Comparison of ENCODE assay signal across 8 cellular contexts in the genomic region with DNA sequence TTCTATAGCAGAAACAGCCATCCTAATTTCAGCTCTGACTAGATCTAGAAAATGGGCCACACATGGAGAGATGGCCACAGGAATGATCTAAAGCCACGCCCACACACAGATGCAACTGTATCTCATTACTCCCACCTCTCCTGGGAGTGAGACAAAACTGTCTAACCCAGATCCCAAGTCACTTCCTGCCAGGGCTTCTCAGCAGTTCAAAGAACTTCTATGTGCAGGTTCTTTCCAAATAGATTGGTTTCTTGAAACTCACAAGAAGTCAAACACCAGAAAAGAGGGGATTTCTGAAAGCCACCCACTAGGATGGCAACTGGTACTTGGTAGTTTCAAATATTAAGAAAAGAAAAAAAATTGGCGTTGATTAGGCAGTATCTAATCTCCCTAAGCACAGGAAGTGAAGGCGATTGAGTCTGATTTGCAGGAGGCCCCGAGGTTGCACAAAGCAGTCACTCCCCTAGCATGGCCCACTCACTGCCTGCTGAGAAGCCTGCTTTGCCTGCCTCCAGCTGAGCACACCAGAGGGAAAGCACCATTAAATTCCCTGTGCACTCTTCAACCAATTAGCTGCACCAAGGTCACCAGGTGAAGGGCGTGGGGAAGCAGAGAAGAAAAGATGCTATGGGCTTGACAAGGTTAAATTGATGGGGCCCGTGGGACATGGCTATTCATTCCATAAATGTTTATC. TPM values are rescaled to one million over a fixed set of nuclear protein-coding genes. Genes with fewer than 3 reads are reported as not detected.
DNase-seq lines count a peak whose midpoint lies in the region; ATAC-seq and TF ChIP-seq lines count a peak whose summit lies in the region.

No MANE protein-coding gene starts in this region.

- intact Hi-C loops in MCF 10A (cut with micrococcal nuclease) (no loop called here), breast epithelium (cut with DNase I; ENCODE audit: low total_unique reads) (no loop called here)

- H3K4me1 Mint-ChIP-seq in MCF 10A (ENCODE audit: insufficient read depth, unreplicated experiment), result no peaks in the 10 kb centered on the region
- peaks cover 39 to 61% of the 10 kb centered on the region in 2 donors for H3K4me1 Mint-ChIP-seq in stimulated activated naive B cell treated with anti-CD40 and anti-IgM and Interleukin-4, amounts not matched to agents 10 μg/mL and 1 μg/mL and 100 μg/mL, for 72 hours

- POLR2A ChIA-PET in MCF 10A (lab: Yijun Ruan, JAX), result interaction anchor here (0.6 kb wide), 1 partner anchor 406 kb away, joined by 3 read pairs; no protein-coding TSS in a partner anchor
- POLR2A ChIA-PET in RWPE1 (lab: Yijun Ruan, JAX; ENCODE audit: low non-redundant PET), result no interaction called here

- ATAC-seq in HG02852 (IDR thresholded peaks at IDR 0.05; ENCODE audit: unreplicated experiment), result peak; percentile 95
- ATAC-seq in stimulated activated naive B cell treated with anti-CD40 and anti-IgM and Interleukin-4, amounts not matched to agents 10 μg/mL and 1 μg/mL and 100 μg/mL, for 72 hours (replicated peaks), result peak; percentile 91 to 92

- TF ChIP-seq CTCF in MCF 10A (IDR thresholded peaks at IDR 0.05; ENCODE audit: unreplicated experiment), result no peak
- no peak for TF ChIP-seq CTCF in breast epithelium (IDR thresholded peaks at IDR 0.05)
- no peak for TF ChIP-seq CTCF in RWPE1 (conservative IDR thresholded peaks at IDR 0.05; ENCODE audit: low read depth)

- no peaks in the 10 kb centered on the region for H3K4me1 ChIP-seq in breast epithelium

- no peak overlapping the region for H3K4me3 Mint-ChIP-seq in MCF 10A (ENCODE audit: unreplicated experiment)
- peak overlapping the region; percentile 10 to 51 for H3K4me3 Mint-ChIP-seq in stimulated activated naive B cell treated with anti-CD40 and anti-IgM and Interleukin-4, amounts not matched to agents 10 μg/mL and 1 μg/mL and 100 μg/mL, for 72 hours

- no TSS peak for BruUV-seq in MCF 10A (replicated peaks; lab: Mats Ljungman, UMichigan)

- no peaks in the 10 kb centered on the region for H3K36me3 ChIP-seq in breast epithelium

- CTCF ChIA-PET in MCF 10A (lab: Yijun Ruan, JAX) (interaction anchor here (0.5 to 0.7 kb wide), 3 partner anchors 16 to 200 kb away, joined by 3 to 4 read pairs (median 3); no protein-coding TSS in a partner anchor), RWPE1 (lab: Yijun Ruan, JAX) (interaction anchor here (2.0 kb wide), 1 partner anchor 192 kb away, joined by 5 read pairs; no protein-coding TSS in a partner anchor)

- no peaks in the 10 kb centered on the region for H3K27me3 ChIP-seq in breast epithelium

- no peak overlapping the region for H3K27ac Mint-ChIP-seq in MCF 10A (ENCODE audit: low read depth, unreplicated experiment)
- H3K27ac Mint-ChIP-seq in stimulated activated naive B cell treated with anti-CD40 and anti-IgM and Interleukin-4, amounts not matched to agents 10 μg/mL and 1 μg/mL and 100 μg/mL, for 72 hours, result peak overlapping the region; percentile 88

- peaks cover 6% of the 10 kb centered on the region for H3K36me3 Mint-ChIP-seq in MCF 10A (ENCODE audit: insufficient read depth, unreplicated experiment)
- H3K36me3 Mint-ChIP-seq in stimulated activated naive B cell treated with anti-CD40 and anti-IgM and Interleukin-4, amounts not matched to agents 10 μg/mL and 1 μg/mL and 100 μg/mL, for 72 hours, result peaks cover 15 to 18% of the 10 kb centered on the region in 2 donors

- no peak overlapping the region for H3K4me3 ChIP-seq in breast epithelium

- H3K27ac ChIP-seq in breast epithelium (no peak overlapping the region), RWPE1 (no peak overlapping the region)

- H3K9me3 Mint-ChIP-seq in MCF 10A (ENCODE audit: unreplicated experiment), result no peaks in the 10 kb centered on the region
- peaks cover 4 to 5% of the 10 kb centered on the region in 2 donors for H3K9me3 Mint-ChIP-seq in stimulated activated naive B cell treated with anti-CD40 and anti-IgM and Interleukin-4, amounts not matched to agents 10 μg/mL and 1 μg/mL and 100 μg/mL, for 72 hours

- H3K27me3 Mint-ChIP-seq in MCF 10A (ENCODE audit: insufficient read depth, unreplicated experiment), result no peaks in the 10 kb centered on the region
- H3K27me3 Mint-ChIP-seq in stimulated activated naive B cell treated with anti-CD40 and anti-IgM and Interleukin-4, amounts not matched to agents 10 μg/mL and 1 μg/mL and 100 μg/mL, for 72 hours, result no peaks in the 10 kb centered on the region

- no peak for TF ChIP-seq POLR2A in breast epithelium (IDR thresholded peaks at IDR 0.05)

- DNase-seq in MCF 10A (ENCODE audit: unreplicated experiment), result peak; percentile 13
- DNase-seq in breast epithelium (ENCODE audit: low spot score in 2 of 2), result no peak
- DNase-seq in NCI-H2107 treated with DMSO at 0.1 percent for 48 hours (lab: John Stamatoyannopoulos, UW; ENCODE audit: unreplicated experiment), result peak; percentile 81
- peak; percentile 34 for DNase-seq in activated CD8-positive, alpha-beta memory T cell treated with anti-CD3 and anti-CD28 coated beads, Interleukin-2, amount 50 U/mL, for 4 hours
- peak; percentile 69 for DNase-seq in islet precursor cell
- DNase-seq in stimulated activated naive B cell treated with anti-CD40 and anti-IgM and Interleukin-4, amounts not matched to agents 10 μg/mL and 1 μg/mL and 100 μg/mL, for 72 hours, result peak; percentile 87
- DNase-seq in RWPE1 (ENCODE audit: low spot score), result no peak

- no peaks in the 10 kb centered on the region for H3K9me3 ChIP-seq in breast epithelium

RNA-seq across cellular contexts. Expression of gene PAPOLG, which starts 51.1 kb away (rescaled TPM):
- total RNA-seq in MCF 10A (2022) (16.9 and 18.4 TPM in 2 replicates), breast epithelium (10 to 100 TPM; 14.9 to 26.6 (median 17.0) TPM)

Comparison
In these comparisons a context has a peak if more than half of its experiments do, and no peak if none do; other contexts are left out.
1. DNase-seq: peak in MCF 10A (single experiment), NCI-H2107 treated with DMSO at 0.1 percent for 48 hours (single experiment), activated CD8-positive, alpha-beta memory T cell treated with anti-CD3 and anti-CD28 coated beads, Interleukin-2, amount 50 U/mL, for 4 hours (single experiment), islet precursor cell (single experiment) and stimulated activated naive B cell treated with anti-CD40 and anti-IgM and Interleukin-4, amounts not matched to agents 10 μg/mL and 1 μg/mL and 100 μg/mL, for 72 hours (single experiment); none in breast epithelium (0 of 2) and RWPE1 (single experiment).